10 cellular contexts compared by ENCODE assay signal in genomic region chr11:73386026-73386425, GRCh38. TPM values are rescaled to one million over a fixed set of nuclear protein-coding genes. Genes with fewer than 3 reads are reported as not detected.
DNase-seq lines count a peak whose midpoint lies in the region; TF ChIP-seq lines count a peak whose summit lies in the region.
"Had no signal": no experiment of that assay in that cellular context is flagged by ENCODE, and none has a peak within 500 bp of the region (broad histone marks: within the 10 kb centered on the region; RNA-seq: fewer than 3 reads in every experiment).

No MANE protein-coding gene starts in this region.

- WGBS in prostate gland, result 85% methylated on average over 8 of the region's 8 CpGs

- no peaks in the 10 kb centered on the region for H3K9me3 ChIP-seq in Karpas-422 (ENCODE audit: low read length)
- no peaks in the 10 kb centered on the region for H3K9me3 ChIP-seq in prostate gland

- H3K9me3 Mint-ChIP-seq in neural crest cell, result no peaks in the 10 kb centered on the region

- DNase-seq in GM10248 (ENCODE audit: extremely low spot score) (peak; percentile 65), Karpas-422 (peak; percentile 93), neural crest cell (ENCODE audit: low read depth, low spot score) (no peak), SHP77 treated with DMSO at 0.1 percent for 48 hours (lab: John Stamatoyannopoulos, UW) (no peak), prostate gland (ENCODE audit: low spot score) (no peak), NCI-H1417 (lab: John Stamatoyannopoulos, UW) (no peak), COLO668 (lab: John Stamatoyannopoulos, UW; ENCODE audit: unreplicated experiment) (no peak)
- DNase-seq: effector CD8-positive, alpha-beta T cell had no signal

- H3K4me1 ChIP-seq in Karpas-422 (ENCODE audit: low read length) (peaks cover 100% of the 10 kb centered on the region), prostate gland (replicated peaks) (no peaks in the 10 kb centered on the region)

- H3K36me3 Mint-ChIP-seq in neural crest cell (ENCODE audit: low read depth), result no peaks in the 10 kb centered on the region

- H3K4me3 Mint-ChIP-seq in neural crest cell, result peak overlapping the region; percentile 23

- no peaks in the 10 kb centered on the region for H3K27me3 Mint-ChIP-seq in neural crest cell (ENCODE audit: low read depth)

- H4K20me1 ChIP-seq in Karpas-422 (ENCODE audit: insufficient read depth, low read depth, low read length), result peaks cover 19% of the 10 kb centered on the region; the same call in 1 of the 2 replicates

- TF ChIP-seq POLR2A in prostate gland (IDR thresholded peaks at IDR 0.05), result no peak

- peak overlapping the region; percentile 72 for H3K4me2 ChIP-seq in Karpas-422 (ENCODE audit: low read depth, low read length, poor library complexity, severe bottlenecking)

- peak overlapping the region; percentile 67 for H3K27ac Mint-ChIP-seq in neural crest cell (ENCODE audit: unreplicated experiment)

- POLR2A ChIA-PET in GM10248 (lab: Yijun Ruan, JAX), result interaction anchor here (2.1 kb wide), 1 partner anchor 9 kb away, joined by 10 read pairs; the partner anchor contains the start of gene RELT

- CTCF ChIA-PET in GM10248 (lab: Yijun Ruan, JAX), result interaction anchor here (1.1 to 6.1 kb wide), 8 partner anchors 7 to 275 kb away, joined by 3 to 50 read pairs (median 6); partner anchors contain the start of genes ARHGEF17 and RELT

- H3K79me2 ChIP-seq in Karpas-422 (ENCODE audit: low read length), result peaks cover 96% of the 10 kb centered on the region

- H3K4me3 ChIP-seq in Karpas-422 (ENCODE audit: low read length), result peak overlapping the region; percentile 97
- H3K4me3 ChIP-seq in prostate gland, result no peak overlapping the region

- H3K9ac ChIP-seq in Karpas-422 (ENCODE audit: low read length), result peak overlapping the region; percentile 98

- H3K36me3 ChIP-seq in Karpas-422 (ENCODE audit: insufficient read depth, low read length), result no peaks in the 10 kb centered on the region
- no peaks in the 10 kb centered on the region for H3K36me3 ChIP-seq in prostate gland

- H3K27me3 ChIP-seq in Karpas-422 (ENCODE audit: low read length) (no peaks in the 10 kb centered on the region), prostate gland (replicated peaks; ENCODE audit: insufficient read depth) (no peaks in the 10 kb centered on the region)

- intact Hi-C loops in prostate gland (cut with DNase I), result no loop called here

- H3K9me2 ChIP-seq in Karpas-422 (replicated peaks; ENCODE audit: insufficient read depth, low read length), result no peaks in the 10 kb centered on the region

- H3K27ac ChIP-seq in Karpas-422 (ENCODE audit: low read length) (peak overlapping the region; percentile 97), angular gyrus (ENCODE audit: low read depth, low read length) (peak overlapping the region; percentile 42), prostate gland (no peak overlapping the region)
- H3K27ac ChIP-seq: VCaP had no signal

- H3K4me1 Mint-ChIP-seq in neural crest cell, result peaks cover 28% of the 10 kb centered on the region

- TF ChIP-seq CTCF in GM10248 (IDR thresholded peaks at IDR 0.05; ENCODE audit: control extremely low read depth, extremely low read depth, low read depth, missing control alignments), result no peak
- TF ChIP-seq CTCF in neural crest cell (conservative IDR thresholded peaks at IDR 0.05), result no peak
- no peak for TF ChIP-seq CTCF in prostate gland (IDR thresholded peaks at IDR 0.05)

- H2AFZ ChIP-seq in Karpas-422 (ENCODE audit: low read length), result no peak overlapping the region

RNA-seq across cellular contexts. Expression of gene RELT, which starts 9.8 kb away (rescaled TPM):
- total RNA-seq in Karpas-422 (2014; rRNA removed; shearing (Covaris generic); ENCODE audit: low replicate concordance), result 21.7 and 54.2 TPM in 2 replicates
- 18.4 and 20.9 TPM in 2 replicates for total RNA-seq in neural crest cell
- 10 to 100 TPM in 1 of 2 donors, under 1 TPM in 1; 0.96 to 10.3 TPM for total RNA-seq in prostate gland

Comparison
In these comparisons a context has a peak if more than half of its experiments do, and no peak if none do; other contexts are left out.
1. DNase-seq: peak in GM10248 (single experiment) and Karpas-422 (single experiment); none in neural crest cell (single experiment), SHP77 treated with DMSO at 0.1 percent for 48 hours (single experiment), prostate gland (single experiment), NCI-H1417 (0 of 3) and COLO668 (single experiment).
2. H3K27ac ChIP-seq: peak in Karpas-422 (single experiment) and angular gyrus (single experiment); none in prostate gland (0 of 2).